ENCODE assay signal across 18 cellular contexts in the genomic region with DNA sequence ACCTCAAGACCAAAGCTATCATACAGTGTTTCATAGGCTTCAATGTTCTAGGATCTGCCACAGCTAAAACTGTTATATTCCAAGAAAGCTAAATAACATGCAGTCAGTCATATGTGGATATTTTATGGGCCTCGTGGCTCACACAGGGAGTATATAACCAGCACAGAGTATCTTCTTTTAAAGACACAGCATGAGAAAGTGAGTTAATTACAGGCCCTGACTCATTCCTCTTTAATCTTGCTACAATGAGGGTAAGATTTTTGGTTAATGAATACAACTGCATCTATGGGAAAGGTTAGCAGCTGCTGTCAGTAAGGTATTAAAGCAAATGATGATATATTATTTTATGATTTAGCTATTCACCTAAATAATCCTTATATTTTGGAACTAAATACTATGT.
DNase-seq lines count a peak whose midpoint lies in the region; ATAC-seq and TF ChIP-seq lines count a peak whose summit lies in the region.
"Had no signal": no experiment of that assay in that cellular context is flagged by ENCODE, and none has a peak within 500 bp of the region (broad histone marks: within the 10 kb centered on the region; RNA-seq: fewer than 3 reads in every experiment).

No MANE protein-coding gene starts in this region.

- DNase-seq in activated naive CD4-positive, alpha-beta T cell treated with Interleukin-2 at 50 U/mL for 16 hours: no peak
- no peak for DNase-seq in central memory CD8-positive, alpha-beta T cell (ENCODE audit: low spot score in 2 of 2)
- DNase-seq in progenitor cell of endocrine pancreas (ENCODE audit: low spot score, unreplicated experiment) (no peak), NCI-H1417 (lab: John Stamatoyannopoulos, UW) (no peak), head of caudate nucleus (no peak)
- no peak for DNase-seq in activated CD4-positive, alpha-beta T cell treated with anti-CD3 and anti-CD28 coated beads for 48 hours
- DNase-seq: DMS 273 treated with DMSO at 0.1 percent for 48 hours, NCI-H1105 treated with DMSO at 0.1 percent for 48 hours, NCI-H187, NCI-H2107, NCI-H510A, NCI-H774 had no signal

- peak overlapping the region; percentile 46 for H3K27ac Mint-ChIP-seq in activated naive CD4-positive, alpha-beta T cell treated with anti-CD3 and anti-CD28 coated beads, Interleukin-2, amount 50 U/mL, for 24 hours
- H3K27ac Mint-ChIP-seq in central memory CD8-positive, alpha-beta T cell (ENCODE audit: low read depth): peak overlapping the region; percentile 10
- peak overlapping the region; percentile 2 for H3K27ac Mint-ChIP-seq in progenitor cell of endocrine pancreas
- H3K27ac Mint-ChIP-seq: GM23338 had no signal

- H3K4me3 Mint-ChIP-seq in activated naive CD4-positive, alpha-beta T cell treated with anti-CD3 and anti-CD28 coated beads, Interleukin-2, amount 50 U/mL, for 24 hours: no peak overlapping the region
- H3K4me3 Mint-ChIP-seq in central memory CD8-positive, alpha-beta T cell: no peak overlapping the region
- no peak overlapping the region for H3K4me3 Mint-ChIP-seq in progenitor cell of endocrine pancreas (ENCODE audit: low read depth)
- H3K4me3 Mint-ChIP-seq: GM23338 had no signal

- TF ChIP-seq CTCF in progenitor cell of endocrine pancreas (IDR thresholded peaks at IDR 0.05; ENCODE audit: unreplicated experiment): no peak

- H3K36me3 Mint-ChIP-seq in activated naive CD4-positive, alpha-beta T cell treated with anti-CD3 and anti-CD28 coated beads, Interleukin-2, amount 50 U/mL, for 24 hours: peaks cover 14% of the 10 kb centered on the region
- peaks cover 43% of the 10 kb centered on the region for H3K36me3 Mint-ChIP-seq in central memory CD8-positive, alpha-beta T cell (ENCODE audit: insufficient read depth)
- H3K36me3 Mint-ChIP-seq in progenitor cell of endocrine pancreas (ENCODE audit: insufficient read depth): peaks cover 9% of the 10 kb centered on the region

- H3K9me3 Mint-ChIP-seq in activated naive CD4-positive, alpha-beta T cell treated with anti-CD3 and anti-CD28 coated beads, Interleukin-2, amount 50 U/mL, for 24 hours: no peaks in the 10 kb centered on the region
- no peaks in the 10 kb centered on the region for H3K9me3 Mint-ChIP-seq in central memory CD8-positive, alpha-beta T cell
- no peaks in the 10 kb centered on the region for H3K9me3 Mint-ChIP-seq in progenitor cell of endocrine pancreas (ENCODE audit: low read depth)
- H3K9me3 Mint-ChIP-seq: GM23338 had no signal

- no peak for ATAC-seq in central memory CD8-positive, alpha-beta T cell (replicated peaks; ENCODE audit: extremely low read depth, poor library complexity, severe bottlenecking)
- no peak for ATAC-seq in HG02885 (IDR thresholded peaks at IDR 0.05; ENCODE audit: poor library complexity, unreplicated experiment)
- ATAC-seq: GM23338, HCT116, K562, Right ventricle myocardium inferior had no signal

- intact Hi-C loops in head of caudate nucleus (cut with DNase I): no loop called here

- H3K4me1 Mint-ChIP-seq in activated naive CD4-positive, alpha-beta T cell treated with anti-CD3 and anti-CD28 coated beads, Interleukin-2, amount 50 U/mL, for 24 hours: no peaks in the 10 kb centered on the region
- no peaks in the 10 kb centered on the region for H3K4me1 Mint-ChIP-seq in central memory CD8-positive, alpha-beta T cell
- H3K4me1 Mint-ChIP-seq in progenitor cell of endocrine pancreas (ENCODE audit: low read depth): no peaks in the 10 kb centered on the region
- H3K4me1 Mint-ChIP-seq: GM23338 had no signal

- H3K27me3 Mint-ChIP-seq in activated naive CD4-positive, alpha-beta T cell treated with anti-CD3 and anti-CD28 coated beads, Interleukin-2, amount 50 U/mL, for 24 hours: no peaks in the 10 kb centered on the region
- no peaks in the 10 kb centered on the region for H3K27me3 Mint-ChIP-seq in central memory CD8-positive, alpha-beta T cell
- H3K27me3 Mint-ChIP-seq in progenitor cell of endocrine pancreas: no peaks in the 10 kb centered on the region
